In genomic region chr12:57751788-57752667, GRCh38 we compare ENCODE assay signal across 8 cellular contexts. TPM values are rescaled to one million over a fixed set of nuclear protein-coding genes. Genes with fewer than 3 reads are reported as not detected.
A peak's percentile ranks its signal among the peaks of the same experiment; 100 is the strongest.
DNase-seq lines count a peak whose midpoint lies in the region; ATAC-seq and TF ChIP-seq lines count a peak whose summit lies in the region.

Gene CDK4, minus strand, starts transcription at chr12:57752310. Its CDS starts 593 bp downstream, at chr12:57751717.

- H3K79me2 ChIP-seq in SU-DHL-6 (ENCODE audit: insufficient read depth, low read length): peaks cover 28% of the 10 kb centered on the region

- peak within 1 kb of the TSS; percentile 93 for H3K4me3 Mint-ChIP-seq in activated naive CD8-positive, alpha-beta T cell treated with anti-CD3 and anti-CD28 coated beads, Interleukin-2, amount 10 ng/mL, durations not matched to agents 7 days and 5 days
- H3K4me3 Mint-ChIP-seq in osteocyte (ENCODE audit: unreplicated experiment): peak within 1 kb of the TSS; percentile 94

- peaks cover 28% of the 10 kb centered on the region for H3K4me1 ChIP-seq in thymus (ENCODE audit: control insufficient read depth, insufficient read depth, low read length)

- under 1% methylated on average over 58 of the region's 58 CpGs for WGBS in thymus

- H3K4me3 ChIP-seq in SU-DHL-6 (ENCODE audit: insufficient read depth, low read length, poor library complexity, severe bottlenecking) (peak within 1 kb of the TSS; percentile 71), thymus (ENCODE audit: low read length) (peak within 1 kb of the TSS; percentile 81)

- H3K4me1 Mint-ChIP-seq in activated naive CD8-positive, alpha-beta T cell treated with anti-CD3 and anti-CD28 coated beads, Interleukin-2, amount 10 ng/mL, durations not matched to agents 7 days and 5 days: peaks cover 40% of the 10 kb centered on the region
- H3K4me1 Mint-ChIP-seq in osteocyte (ENCODE audit: unreplicated experiment): peaks cover 40% of the 10 kb centered on the region

- TF ChIP-seq POLR2A in GM10847 (IDR thresholded peaks at IDR 0.05; ENCODE audit: extremely low read depth, insufficient read length): peak; percentile 66

- DNase-seq in NCI-H128 (lab: John Stamatoyannopoulos, UW; ENCODE audit: unreplicated experiment) (peak; percentile 98), head of caudate nucleus (peak; percentile 99 to 100 (median 100)), osteocyte (ENCODE audit: extremely low spot score, unreplicated experiment) (peak; percentile 100)
- peak; percentile 99 for DNase-seq in activated naive CD8-positive, alpha-beta T cell treated with anti-CD3 and anti-CD28 coated beads, Interleukin-2, amount 10 ng/mL, durations not matched to agents 7 days and 5 days

- H3K9me3 ChIP-seq in SU-DHL-6 (ENCODE audit: insufficient read depth, low read length): no peaks in the 10 kb centered on the region
- no peaks in the 10 kb centered on the region for H3K9me3 ChIP-seq in thymus (ENCODE audit: control insufficient read depth)

- peak within 1 kb of the TSS; percentile 72 for H3K9ac ChIP-seq in SU-DHL-6 (ENCODE audit: low read length)

- H4K20me1 ChIP-seq in SU-DHL-6 (ENCODE audit: low read depth, low read length): no peaks in the 10 kb centered on the region

- H3F3A ChIP-seq in SU-DHL-6 (ENCODE audit: insufficient read depth): peaks cover 35% of the 10 kb centered on the region

- H3K27me3 ChIP-seq in SU-DHL-6 (ENCODE audit: low read length): no peaks in the 10 kb centered on the region
- H3K27me3 ChIP-seq in thymus (ENCODE audit: control insufficient read depth, insufficient read depth): peaks cover 2% of the 10 kb centered on the region

- peak; percentile 73 for ATAC-seq in HG02678 (IDR thresholded peaks at IDR 0.05; ENCODE audit: unreplicated experiment)
- ATAC-seq in activated naive CD8-positive, alpha-beta T cell treated with anti-CD3 and anti-CD28 coated beads, Interleukin-2, amount 10 ng/mL, durations not matched to agents 7 days and 5 days (ENCODE audit: low read depth): peak; percentile 77

- H3K4me2 ChIP-seq in SU-DHL-6 (ENCODE audit: low read depth, low read length, poor library complexity, severe bottlenecking): peak within 1 kb of the TSS; percentile 72

- intact Hi-C loops in head of caudate nucleus (cut with DNase I): no loop called here

- H3K36me3 ChIP-seq in SU-DHL-6 (ENCODE audit: low read length) (peaks cover 10% of the 10 kb centered on the region; the same call in 1 of the 2 replicates), thymus (ENCODE audit: control insufficient read depth, insufficient read depth) (peaks cover 8% of the 10 kb centered on the region)

- no peaks in the 10 kb centered on the region for H3K9me2 ChIP-seq in SU-DHL-6 (replicated peaks; ENCODE audit: insufficient read depth, low read length)

- H3K27ac Mint-ChIP-seq in activated naive CD8-positive, alpha-beta T cell treated with anti-CD3 and anti-CD28 coated beads, Interleukin-2, amount 10 ng/mL, durations not matched to agents 7 days and 5 days: peak within 1 kb of the TSS; percentile 83
- H3K27ac Mint-ChIP-seq in osteocyte (ENCODE audit: unreplicated experiment): peak within 1 kb of the TSS; percentile 93

- no peaks in the 10 kb centered on the region for H3K27me3 Mint-ChIP-seq in activated naive CD8-positive, alpha-beta T cell treated with anti-CD3 and anti-CD28 coated beads, Interleukin-2, amount 10 ng/mL, durations not matched to agents 7 days and 5 days
- H3K27me3 Mint-ChIP-seq in osteocyte (ENCODE audit: unreplicated experiment): no peaks in the 10 kb centered on the region

- H3K36me3 Mint-ChIP-seq in activated naive CD8-positive, alpha-beta T cell treated with anti-CD3 and anti-CD28 coated beads, Interleukin-2, amount 10 ng/mL, durations not matched to agents 7 days and 5 days: peaks cover 23% of the 10 kb centered on the region
- H3K36me3 Mint-ChIP-seq in osteocyte (ENCODE audit: unreplicated experiment): peaks cover 25% of the 10 kb centered on the region

- POLR2A ChIA-PET in activated naive CD8-positive, alpha-beta T cell treated with anti-CD3 and anti-CD28 coated beads, Interleukin-2, amount 10 ng/mL, durations not matched to agents 7 days and 5 days (lab: Charles Lee): interaction anchor here (0.6 to 1.2 kb wide), 5 partner anchors 10 to 272 kb away, joined by 3 to 10 read pairs (median 3); partner anchors contain the start of genes ARHGAP9, EEF1AKMT3 and METTL1

- no peaks in the 10 kb centered on the region for H3K9me3 Mint-ChIP-seq in activated naive CD8-positive, alpha-beta T cell treated with anti-CD3 and anti-CD28 coated beads, Interleukin-2, amount 10 ng/mL, durations not matched to agents 7 days and 5 days
- no peaks in the 10 kb centered on the region for H3K9me3 Mint-ChIP-seq in osteocyte (ENCODE audit: unreplicated experiment)

- TF ChIP-seq CTCF in SU-DHL-6 (IDR thresholded peaks at IDR 0.05; ENCODE audit: insufficient read depth, low read length, poor library complexity, severe bottlenecking): no peak
- no peak for TF ChIP-seq CTCF in osteocyte (IDR thresholded peaks at IDR 0.05)

- H2AFZ ChIP-seq in SU-DHL-6 (ENCODE audit: low read depth, low read length, severe bottlenecking): peak within 1 kb of the TSS; percentile 42

- H3K27ac ChIP-seq in SU-DHL-6 (ENCODE audit: low read depth, low read length): peak within 1 kb of the TSS; percentile 41
- H3K27ac ChIP-seq in thymus (ENCODE audit: low read depth): peak within 1 kb of the TSS; percentile 77

RNA-seq across cellular contexts. Expression of gene CDK4, which starts in this region (rescaled TPM):
- total RNA-seq in activated naive CD8-positive, alpha-beta T cell treated with anti-CD3 and anti-CD28 coated beads, Interleukin-2, amount 10 ng/mL, durations not matched to agents 7 days and 5 days: 100 to 1,000 TPM in 1 of 2 experiments, 10 to 100 TPM in 1; 98.4 to 100 TPM
- total RNA-seq in osteocyte: 137 and 142 TPM in 2 replicates
- 38.5 TPM for polyA plus RNA-seq in thymus

Comparison
In these comparisons a context has a peak if more than half of its experiments do, and no peak if none do; other contexts are left out.
1. Peak in every context shown above with its lines: DNase-seq, ATAC-seq, H3K4me3 ChIP-seq and H3K27ac ChIP-seq.